In the genomic region with DNA sequence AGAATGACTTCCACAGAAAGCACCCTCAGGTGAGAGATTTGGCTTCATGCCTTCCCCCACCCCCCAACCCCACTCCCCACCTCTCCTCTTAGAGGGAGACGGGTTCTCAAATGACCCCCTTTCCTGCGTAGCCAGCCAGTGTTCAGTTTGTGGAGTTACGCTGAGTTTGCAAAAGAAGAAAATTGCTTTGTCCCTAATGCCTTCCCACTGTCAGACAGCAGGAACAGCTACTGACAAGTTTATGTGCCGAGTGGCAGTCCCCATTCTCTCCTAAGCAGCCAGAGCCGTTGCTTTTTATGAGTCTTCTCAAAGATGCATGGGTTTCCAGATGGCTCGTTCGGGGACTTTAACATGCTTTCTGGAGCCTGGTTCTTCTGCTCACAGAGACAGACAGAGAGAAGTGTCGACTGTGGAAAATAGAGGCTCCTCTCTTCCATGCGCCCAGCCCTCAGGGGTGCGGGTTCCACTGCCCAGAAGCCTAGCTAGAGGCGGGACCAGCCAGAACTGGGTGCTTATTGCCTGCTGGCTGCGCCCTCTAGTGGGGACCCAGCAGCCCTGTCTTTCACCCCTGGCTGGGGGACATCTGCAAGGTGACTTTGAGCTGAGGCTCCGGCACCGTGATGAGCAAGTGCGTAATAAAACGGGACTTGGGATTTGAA, we compare ENCODE assay signal across 1 cellular context.
TF ChIP-seq lines count a peak whose summit lies in the region.

No MANE protein-coding gene starts in this region.

TF ChIP-seq in HEK293, 187 proteins besides CTCF, POLR2A, EP300 and RAD21 (continued from another document and continues in another):
- TF ChIP-seq, protein P1, sequence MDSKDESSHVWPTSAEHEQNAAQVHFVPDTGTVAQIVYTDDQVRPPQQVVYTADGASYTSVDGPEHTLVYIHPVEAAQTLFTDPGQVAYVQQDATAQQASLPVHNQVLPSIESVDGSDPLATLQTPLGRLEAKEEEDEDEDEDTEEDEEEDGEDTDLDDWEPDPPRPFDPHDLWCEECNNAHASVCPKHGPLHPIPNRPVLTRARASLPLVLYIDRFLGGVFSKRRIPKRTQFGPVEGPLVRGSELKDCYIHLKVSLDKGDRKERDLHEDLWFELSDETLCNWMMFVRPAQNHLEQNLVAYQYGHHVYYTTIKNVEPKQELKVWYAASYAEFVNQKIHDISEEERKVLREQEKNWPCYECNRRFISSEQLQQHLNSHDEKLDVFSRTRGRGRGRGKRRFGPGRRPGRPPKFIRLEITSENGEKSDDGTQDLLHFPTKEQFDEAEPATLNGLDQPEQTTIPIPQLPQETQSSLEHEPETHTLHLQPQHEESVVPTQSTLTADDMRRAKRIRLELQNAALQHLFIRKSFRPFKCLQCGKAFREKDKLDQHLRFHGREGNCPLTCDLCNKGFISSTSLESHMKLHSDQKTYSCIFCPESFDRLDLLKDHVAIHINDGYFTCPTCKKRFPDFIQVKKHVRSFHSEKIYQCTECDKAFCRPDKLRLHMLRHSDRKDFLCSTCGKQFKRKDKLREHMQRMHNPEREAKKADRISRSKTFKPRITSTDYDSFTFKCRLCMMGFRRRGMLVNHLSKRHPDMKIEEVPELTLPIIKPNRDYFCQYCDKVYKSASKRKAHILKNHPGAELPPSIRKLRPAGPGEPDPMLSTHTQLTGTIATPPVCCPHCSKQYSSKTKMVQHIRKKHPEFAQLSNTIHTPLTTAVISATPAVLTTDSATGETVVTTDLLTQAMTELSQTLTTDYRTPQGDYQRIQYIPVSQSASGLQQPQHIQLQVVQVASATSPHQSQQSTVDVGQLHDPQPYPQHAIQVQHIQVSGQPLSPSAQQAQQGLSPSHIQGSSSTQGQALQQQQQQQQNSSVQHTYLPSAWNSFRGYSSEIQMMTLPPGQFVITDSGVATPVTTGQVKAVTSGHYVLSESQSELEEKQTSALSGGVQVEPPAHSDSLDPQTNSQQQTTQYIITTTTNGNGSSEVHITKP (tag by site-specific recombination; IDR thresholded peaks at IDR 0.05) = 0 out of 2 replicates have a peak, but pooled peaks have one; percentile 10
- TF ChIP-seq MEIS1 (CRISPR knock-in tag; IDR thresholded peaks at IDR 0.05; ENCODE audit: borderline replicate concordance) (no peak), SCRT2 (tag by site-specific recombination; IDR thresholded peaks at IDR 0.05) (no peak), ZNF292 (tag by site-specific recombination; IDR thresholded peaks at IDR 0.05; ENCODE audit: borderline replicate concordance, low read depth) (no peak), ZBTB8A (tag by site-specific recombination; IDR thresholded peaks at IDR 0.05) (peak; percentile 74), ZNF610 (tag by site-specific recombination; IDR thresholded peaks at IDR 0.05; ENCODE audit: borderline replicate concordance) (no peak), SP2 (tag by site-specific recombination; IDR thresholded peaks at IDR 0.05) (no peak), ZNF138 (tag by site-specific recombination; IDR thresholded peaks at IDR 0.05; ENCODE audit: borderline replicate concordance) (no peak), TCF7L2 (IDR thresholded peaks at IDR 0.05; ENCODE audit: borderline replicate concordance, low read depth, low read length) (no peak), ZNF16 (tag by site-specific recombination; IDR thresholded peaks at IDR 0.05; ENCODE audit: low read depth) (no peak), ZNF664 (tag by site-specific recombination; IDR thresholded peaks at IDR 0.05) (no peak), ZNF280C (tag by site-specific recombination; IDR thresholded peaks at IDR 0.05) (no peak), OSR2 (tag by site-specific recombination; IDR thresholded peaks at IDR 0.05) (peak; percentile 39; the same call in 1 of the 2 replicates), ZEB2 (tag by site-specific recombination; IDR thresholded peaks at IDR 0.05) (peak; percentile 49; the same call in 1 of the 2 replicates), ZNF654 (tag by site-specific recombination; IDR thresholded peaks at IDR 0.05; ENCODE audit: low read depth) (peak; percentile 89), ZNF660 (tag by site-specific recombination; IDR thresholded peaks at IDR 0.05) (peak; percentile 76; the same call in 1 of the 2 replicates), ZNF302 (tag by site-specific recombination; IDR thresholded peaks at IDR 0.05; ENCODE audit: low read depth) (no peak), GLIS2 (tag by site-specific recombination; IDR thresholded peaks at IDR 0.05) (no peak), ZFP69B (tag by site-specific recombination; IDR thresholded peaks at IDR 0.05) (peak; percentile 46; the same call in 1 of the 2 replicates), ZNF140 (tag by site-specific recombination; IDR thresholded peaks at IDR 0.05) (no peak), SP3 (tag by site-specific recombination; IDR thresholded peaks at IDR 0.05) (peak; percentile 47; the same call in 1 of the 2 replicates), ZBTB17 (tag by site-specific recombination; IDR thresholded peaks at IDR 0.05) (peak; percentile 60), ZNF26 (tag by site-specific recombination; IDR thresholded peaks at IDR 0.05) (no peak), ZNF341 (tag by site-specific recombination; IDR thresholded peaks at IDR 0.05; ENCODE audit: low read depth) (0 out of 2 replicates have a peak, but pooled peaks have one; percentile 15), ZNF549 (tag by site-specific recombination; IDR thresholded peaks at IDR 0.05) (no peak), SALL2 (tag by site-specific recombination; IDR thresholded peaks at IDR 0.05; ENCODE audit: borderline replicate concordance) (no peak), ZNF155 (tag by site-specific recombination; IDR thresholded peaks at IDR 0.05) (no peak), ZNF843 (tag by site-specific recombination; IDR thresholded peaks at IDR 0.05) (no peak), ZBTB26 (tag by site-specific recombination; optimal IDR thresholded peaks at IDR 0.05) (no peak), TRIM28 (IDR thresholded peaks at IDR 0.05; ENCODE audit: borderline replicate concordance, low read length) (no peak), GLIS1 (tag by site-specific recombination; IDR thresholded peaks at IDR 0.05) (peak; percentile 49; the same call in 1 of the 2 replicates), KLF8 (tag by site-specific recombination; IDR thresholded peaks at IDR 0.05) (0 out of 2 replicates have a peak, but pooled peaks have one; percentile 20), ZXDB (tag by site-specific recombination; IDR thresholded peaks at IDR 0.05) (peak; percentile 48), ZSCAN30 (tag by site-specific recombination; IDR thresholded peaks at IDR 0.05) (peak; percentile 74), ZNF629 (tag by site-specific recombination; IDR thresholded peaks at IDR 0.05) (0 out of 2 replicates have a peak, but pooled peaks have one; percentile 11), ZNF473 (tag by site-specific recombination; IDR thresholded peaks at IDR 0.05) (no peak)
- TF ChIP-seq, protein P2, sequence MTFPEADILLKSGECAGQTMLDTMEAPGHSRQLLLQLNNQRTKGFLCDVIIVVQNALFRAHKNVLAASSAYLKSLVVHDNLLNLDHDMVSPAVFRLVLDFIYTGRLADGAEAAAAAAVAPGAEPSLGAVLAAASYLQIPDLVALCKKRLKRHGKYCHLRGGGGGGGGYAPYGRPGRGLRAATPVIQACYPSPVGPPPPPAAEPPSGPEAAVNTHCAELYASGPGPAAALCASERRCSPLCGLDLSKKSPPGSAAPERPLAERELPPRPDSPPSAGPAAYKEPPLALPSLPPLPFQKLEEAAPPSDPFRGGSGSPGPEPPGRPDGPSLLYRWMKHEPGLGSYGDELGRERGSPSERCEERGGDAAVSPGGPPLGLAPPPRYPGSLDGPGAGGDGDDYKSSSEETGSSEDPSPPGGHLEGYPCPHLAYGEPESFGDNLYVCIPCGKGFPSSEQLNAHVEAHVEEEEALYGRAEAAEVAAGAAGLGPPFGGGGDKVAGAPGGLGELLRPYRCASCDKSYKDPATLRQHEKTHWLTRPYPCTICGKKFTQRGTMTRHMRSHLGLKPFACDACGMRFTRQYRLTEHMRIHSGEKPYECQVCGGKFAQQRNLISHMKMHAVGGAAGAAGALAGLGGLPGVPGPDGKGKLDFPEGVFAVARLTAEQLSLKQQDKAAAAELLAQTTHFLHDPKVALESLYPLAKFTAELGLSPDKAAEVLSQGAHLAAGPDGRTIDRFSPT (tag by site-specific recombination; IDR thresholded peaks at IDR 0.05) = no peak
- TF ChIP-seq, protein P3, sequence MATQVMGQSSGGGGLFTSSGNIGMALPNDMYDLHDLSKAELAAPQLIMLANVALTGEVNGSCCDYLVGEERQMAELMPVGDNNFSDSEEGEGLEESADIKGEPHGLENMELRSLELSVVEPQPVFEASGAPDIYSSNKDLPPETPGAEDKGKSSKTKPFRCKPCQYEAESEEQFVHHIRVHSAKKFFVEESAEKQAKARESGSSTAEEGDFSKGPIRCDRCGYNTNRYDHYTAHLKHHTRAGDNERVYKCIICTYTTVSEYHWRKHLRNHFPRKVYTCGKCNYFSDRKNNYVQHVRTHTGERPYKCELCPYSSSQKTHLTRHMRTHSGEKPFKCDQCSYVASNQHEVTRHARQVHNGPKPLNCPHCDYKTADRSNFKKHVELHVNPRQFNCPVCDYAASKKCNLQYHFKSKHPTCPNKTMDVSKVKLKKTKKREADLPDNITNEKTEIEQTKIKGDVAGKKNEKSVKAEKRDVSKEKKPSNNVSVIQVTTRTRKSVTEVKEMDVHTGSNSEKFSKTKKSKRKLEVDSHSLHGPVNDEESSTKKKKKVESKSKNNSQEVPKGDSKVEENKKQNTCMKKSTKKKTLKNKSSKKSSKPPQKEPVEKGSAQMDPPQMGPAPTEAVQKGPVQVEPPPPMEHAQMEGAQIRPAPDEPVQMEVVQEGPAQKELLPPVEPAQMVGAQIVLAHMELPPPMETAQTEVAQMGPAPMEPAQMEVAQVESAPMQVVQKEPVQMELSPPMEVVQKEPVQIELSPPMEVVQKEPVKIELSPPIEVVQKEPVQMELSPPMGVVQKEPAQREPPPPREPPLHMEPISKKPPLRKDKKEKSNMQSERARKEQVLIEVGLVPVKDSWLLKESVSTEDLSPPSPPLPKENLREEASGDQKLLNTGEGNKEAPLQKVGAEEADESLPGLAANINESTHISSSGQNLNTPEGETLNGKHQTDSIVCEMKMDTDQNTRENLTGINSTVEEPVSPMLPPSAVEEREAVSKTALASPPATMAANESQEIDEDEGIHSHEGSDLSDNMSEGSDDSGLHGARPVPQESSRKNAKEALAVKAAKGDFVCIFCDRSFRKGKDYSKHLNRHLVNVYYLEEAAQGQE (tag by site-specific recombination; IDR thresholded peaks at IDR 0.05) = no peak
- TF ChIP-seq, protein P4, sequence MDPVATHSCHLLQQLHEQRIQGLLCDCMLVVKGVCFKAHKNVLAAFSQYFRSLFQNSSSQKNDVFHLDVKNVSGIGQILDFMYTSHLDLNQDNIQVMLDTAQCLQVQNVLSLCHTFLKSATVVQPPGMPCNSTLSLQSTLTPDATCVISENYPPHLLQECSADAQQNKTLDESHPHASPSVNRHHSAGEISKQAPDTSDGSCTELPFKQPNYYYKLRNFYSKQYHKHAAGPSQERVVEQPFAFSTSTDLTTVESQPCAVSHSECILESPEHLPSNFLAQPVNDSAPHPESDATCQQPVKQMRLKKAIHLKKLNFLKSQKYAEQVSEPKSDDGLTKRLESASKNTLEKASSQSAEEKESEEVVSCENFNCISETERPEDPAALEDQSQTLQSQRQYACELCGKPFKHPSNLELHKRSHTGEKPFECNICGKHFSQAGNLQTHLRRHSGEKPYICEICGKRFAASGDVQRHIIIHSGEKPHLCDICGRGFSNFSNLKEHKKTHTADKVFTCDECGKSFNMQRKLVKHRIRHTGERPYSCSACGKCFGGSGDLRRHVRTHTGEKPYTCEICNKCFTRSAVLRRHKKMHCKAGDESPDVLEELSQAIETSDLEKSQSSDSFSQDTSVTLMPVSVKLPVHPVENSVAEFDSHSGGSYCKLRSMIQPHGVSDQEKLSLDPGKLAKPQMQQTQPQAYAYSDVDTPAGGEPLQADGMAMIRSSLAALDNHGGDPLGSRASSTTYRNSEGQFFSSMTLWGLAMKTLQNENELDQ (tag by site-specific recombination; IDR thresholded peaks at IDR 0.05; ENCODE audit: low read depth) = no peak
